In genomic region chr9:137590123-137590468, GRCh38 we compare ENCODE assay signal across 1 cellular context.
TF ChIP-seq lines count a peak whose summit lies in the region.

No MANE protein-coding gene starts in this region.

TF ChIP-seq in GM23338, 12 proteins besides CTCF, POLR2A, EP300 and RAD21 (continued from another document):
- no peak for TF ChIP-seq ETS1 (IDR thresholded peaks at IDR 0.05)
- TF ChIP-seq POLR2AphosphoS5 (IDR thresholded peaks at IDR 0.05; ENCODE audit: low read depth) = no peak
- TF ChIP-seq REST (IDR thresholded peaks at IDR 0.05; ENCODE audit: unreplicated experiment) = no peak
- no peak for TF ChIP-seq EZH2 (IDR thresholded peaks at IDR 0.05; ENCODE audit: low read depth, unreplicated experiment)
- no peak for TF ChIP-seq ZNF462 (CRISPR knock-in tag; IDR thresholded peaks at IDR 0.05)
- no peak for TF ChIP-seq ZNF331 (CRISPR knock-in tag; IDR thresholded peaks at IDR 0.05; ENCODE audit: low read depth)
- TF ChIP-seq NANOG (IDR thresholded peaks at IDR 0.05; ENCODE audit: borderline replicate concordance) = no peak
- TF ChIP-seq ZNF114 (CRISPR knock-in tag; IDR thresholded peaks at IDR 0.05) = no peak
- TF ChIP-seq CREB1 (CRISPR knock-in tag; IDR thresholded peaks at IDR 0.05; ENCODE audit: low read depth) = no peak
- no peak for TF ChIP-seq STAT1 (IDR thresholded peaks at IDR 0.05; ENCODE audit: unreplicated experiment)
